ENCODE assay signal across 8 cellular contexts in the genomic region with DNA sequence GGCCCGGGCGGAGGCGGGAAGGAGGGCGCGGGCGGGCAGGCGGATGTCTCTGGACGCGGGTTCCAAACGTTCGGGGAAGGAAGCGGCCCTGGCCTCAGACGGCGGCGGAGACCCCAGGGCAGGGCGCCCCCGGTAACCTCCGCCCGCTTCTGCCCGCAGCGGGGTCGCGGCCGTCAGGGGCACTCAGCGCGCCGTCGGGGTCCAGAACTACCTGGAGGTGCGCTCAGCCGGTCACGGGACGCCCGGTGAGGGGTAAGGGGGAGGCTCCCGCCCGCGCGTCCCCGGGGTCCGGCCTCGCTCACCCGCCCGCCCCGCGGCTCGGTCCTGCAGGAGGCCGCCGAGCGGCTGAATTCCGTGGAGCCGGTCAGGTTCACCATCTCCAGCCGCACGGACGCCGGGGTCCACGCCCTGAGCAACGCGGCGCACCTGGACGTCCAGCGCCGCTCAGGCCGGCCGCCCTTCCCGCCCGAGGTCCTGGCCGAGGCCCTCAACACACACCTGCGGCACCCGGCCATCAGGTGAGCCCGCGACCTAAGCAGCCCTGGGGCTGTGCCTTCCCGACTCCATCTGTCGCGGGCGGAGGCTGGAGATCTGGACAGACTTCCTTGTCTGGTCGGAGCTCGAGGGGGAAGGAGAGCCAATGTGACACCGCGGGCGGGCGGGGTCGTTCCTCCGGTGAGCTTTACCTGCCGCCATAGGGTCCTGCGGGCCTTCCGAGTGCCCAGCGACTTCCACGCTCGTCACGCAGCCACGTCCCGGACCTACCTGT. TPM values are rescaled to one million over a fixed set of nuclear protein-coding genes. Genes with fewer than 3 reads are reported as not detected.
A peak's percentile ranks its signal among the peaks of the same experiment; 100 is the strongest.
DNase-seq lines count a peak whose midpoint lies in the region; ATAC-seq, FAIRE-seq and TF ChIP-seq lines count a peak whose summit lies in the region.

No MANE protein-coding gene starts in this region.

- H3K4me3 ChIP-seq in GM12865 (ENCODE audit: low read depth, low read length), result peak overlapping the region; percentile 89
- H3K4me3 ChIP-seq in fibroblast of the aortic adventitia (ENCODE audit: low read depth, low read length), result peak overlapping the region; percentile 76
- peak overlapping the region; percentile 56 to 92 (median 84) for H3K4me3 ChIP-seq in pancreas

- peak; percentile 3 for ATAC-seq in HG02870 (IDR thresholded peaks at IDR 0.05; ENCODE audit: unreplicated experiment)
- peak; percentile 4 to 10 (median 8) for ATAC-seq in pancreas

- H3K9me3 Mint-ChIP-seq in activated CD4-positive, alpha-beta T cell treated with anti-CD3 and anti-CD28 coated beads, Interleukin-2, amount 10 ng/mL, durations not matched to agents 7 days and 5 days, result no peaks in the 10 kb centered on the region

- no peaks in the 10 kb centered on the region for H3K9me3 ChIP-seq in pancreas

- POLR2A ChIA-PET in activated CD4-positive, alpha-beta T cell treated with anti-CD3 and anti-CD28 coated beads, Interleukin-2, amount 10 ng/mL, durations not matched to agents 7 days and 5 days (lab: Charles Lee), result no interaction called here

- no peaks in the 10 kb centered on the region for H3K27me3 Mint-ChIP-seq in activated CD4-positive, alpha-beta T cell treated with anti-CD3 and anti-CD28 coated beads, Interleukin-2, amount 10 ng/mL, durations not matched to agents 7 days and 5 days

- intact Hi-C loops in pancreas (cut with DNase I), result no loop called here

- DNase-seq in GM12865 (ENCODE audit: low read depth) (no peak), fibroblast of the aortic adventitia (ENCODE audit: low read depth) (no peak), pancreas (peak in 4 of 6 donors; percentile 56 to 79 (median 66)), NCI-H2029 treated with DMSO at 0.1 percent for 48 hours (lab: John Stamatoyannopoulos, UW) (no peak), MV-4-11 (lab: John Stamatoyannopoulos, UW) (no peak), OCI-M2 (lab: John Stamatoyannopoulos, UW; ENCODE audit: unreplicated experiment) (no peak)
- no peak for DNase-seq in activated CD4-positive, alpha-beta T cell treated with anti-CD3 and anti-CD28 coated beads, Interleukin-2, amount 10 ng/mL, durations not matched to agents 7 days and 5 days

- H3K4me1 Mint-ChIP-seq in activated CD4-positive, alpha-beta T cell treated with anti-CD3 and anti-CD28 coated beads, Interleukin-2, amount 10 ng/mL, durations not matched to agents 7 days and 5 days, result peaks cover 24% of the 10 kb centered on the region

- CTCF ChIA-PET in activated CD4-positive, alpha-beta T cell treated with anti-CD3 and anti-CD28 coated beads, Interleukin-2, amount 10 ng/mL, durations not matched to agents 7 days and 5 days (lab: Charles Lee), result interaction anchor here (0.8 to 1.3 kb wide), 2 partner anchors 8 to 18 kb away, joined by 3 to 4 read pairs; no protein-coding TSS in a partner anchor

- H3K27ac ChIP-seq in pancreas, result peak overlapping the region; percentile 90 to 97 (median 94)

- peak overlapping the region; percentile 80 for H3K4me3 Mint-ChIP-seq in activated CD4-positive, alpha-beta T cell treated with anti-CD3 and anti-CD28 coated beads, Interleukin-2, amount 10 ng/mL, durations not matched to agents 7 days and 5 days

- peaks cover 7 to 28% (median 24%) of the 10 kb centered on the region in 3 donors for H3K4me1 ChIP-seq in pancreas

- no peak for FAIRE-seq in pancreas (lab: Jason Lieb, UNC)

- peaks cover 0 to 21% (median 14%) of the 10 kb centered on the region in 3 donors for H3K36me3 ChIP-seq in pancreas

- WGBS in pancreas, 2 donors, result 1 to 3% methylated on average over 55 to 91 of the region's 91 CpGs

- TF ChIP-seq CTCF in GM12865 (IDR thresholded peaks at IDR 0.05; ENCODE audit: insufficient read depth, low read depth, low read length, missing control alignments) (no peak), fibroblast of the aortic adventitia (IDR thresholded peaks at IDR 0.05; ENCODE audit: insufficient read depth, low read length) (no peak), pancreas (IDR thresholded peaks at IDR 0.05) (no peak)

- no peaks in the 10 kb centered on the region for H3K27me3 ChIP-seq in pancreas

- H3K36me3 Mint-ChIP-seq in activated CD4-positive, alpha-beta T cell treated with anti-CD3 and anti-CD28 coated beads, Interleukin-2, amount 10 ng/mL, durations not matched to agents 7 days and 5 days (ENCODE audit: low read depth), result peaks cover 5% of the 10 kb centered on the region

- H3K27ac Mint-ChIP-seq in activated CD4-positive, alpha-beta T cell treated with anti-CD3 and anti-CD28 coated beads, Interleukin-2, amount 10 ng/mL, durations not matched to agents 7 days and 5 days, result peak overlapping the region; percentile 89

RNA-seq across cellular contexts. Expression of a gene that starts 0.5 kb away (rescaled TPM):
- 10 to 100 TPM; 18.9 to 24.4 TPM for total RNA-seq in activated CD4-positive, alpha-beta T cell treated with anti-CD3 and anti-CD28 coated beads, Interleukin-2, amount 10 ng/mL, durations not matched to agents 7 days and 5 days
- total RNA-seq in fibroblast of the aortic adventitia (ENCODE audit: low replicate concordance), result 21.3 and 25.9 TPM in 2 replicates
- total RNA-seq in pancreas, result 10 to 100 TPM in 2 of 6 donors, 1 to 10 TPM in 4; 7.5 to 11.3 (median 9.7) TPM
- polyA plus RNA-seq in pancreas, result 10 to 100 TPM; 14.6 to 23.2 TPM

RNA-seq across cellular contexts. Expression of a gene that starts 1.2 kb away (rescaled TPM):
- total RNA-seq in activated CD4-positive, alpha-beta T cell treated with anti-CD3 and anti-CD28 coated beads, Interleukin-2, amount 10 ng/mL, durations not matched to agents 7 days and 5 days, result 10 to 100 TPM; 69.5 to 92.1 TPM
- total RNA-seq in fibroblast of the aortic adventitia (ENCODE audit: low replicate concordance), result 43.2 and 106 TPM in 2 replicates
- 10 to 100 TPM; 15.2 to 31.4 (median 18.7) TPM for total RNA-seq in pancreas
- polyA plus RNA-seq in pancreas, result 100 to 1,000 TPM in 1 of 2 donors, 10 to 100 TPM in 1; 76.0 to 133 TPM

RNA-seq across cellular contexts. Expression of a gene that starts 15.5 kb away (rescaled TPM):
- 100 to 1,000 TPM; 123 to 126 TPM for total RNA-seq in activated CD4-positive, alpha-beta T cell treated with anti-CD3 and anti-CD28 coated beads, Interleukin-2, amount 10 ng/mL, durations not matched to agents 7 days and 5 days
- total RNA-seq in fibroblast of the aortic adventitia (ENCODE audit: low replicate concordance), result 35.0 and 53.1 TPM in 2 replicates
- total RNA-seq in pancreas, result 10 to 100 TPM; 33.4 to 60.5 (median 56.8) TPM
- 100 to 1,000 TPM; 268 to 311 TPM for polyA plus RNA-seq in pancreas

RNA-seq across cellular contexts. Expression of a gene that starts 15.7 kb away (rescaled TPM):
- 10 to 100 TPM; 25.2 to 27.6 TPM for total RNA-seq in activated CD4-positive, alpha-beta T cell treated with anti-CD3 and anti-CD28 coated beads, Interleukin-2, amount 10 ng/mL, durations not matched to agents 7 days and 5 days
- 9.4 and 17.7 TPM in 2 replicates for total RNA-seq in fibroblast of the aortic adventitia (ENCODE audit: low replicate concordance)
- 10 to 100 TPM in 5 of 6 donors, 1 to 10 TPM in 1; 8.0 to 14.8 (median 10.7) TPM for total RNA-seq in pancreas
- 10 to 100 TPM; 11.3 to 22.0 TPM for polyA plus RNA-seq in pancreas

RNA-seq across cellular contexts. Expression of a gene that starts 22.1 kb away (rescaled TPM):
- total RNA-seq in activated CD4-positive, alpha-beta T cell treated with anti-CD3 and anti-CD28 coated beads, Interleukin-2, amount 10 ng/mL, durations not matched to agents 7 days and 5 days, result 1 to 10 TPM; 3.1 to 3.7 TPM
- total RNA-seq in fibroblast of the aortic adventitia (ENCODE audit: low replicate concordance) (0.09 and 0.57 TPM in 2 replicates), pancreas (under 1 TPM; 0.04 to 0.41 (median 0.08) TPM)
- polyA plus RNA-seq in pancreas, result under 1 TPM; 0.21 to 0.34 TPM

Comparison
In these comparisons a context has a peak if more than half of its experiments do, and no peak if none do; other contexts are left out.
1. DNase-seq: peak in pancreas (4 of 6); none in GM12865 (single experiment), activated CD4-positive, alpha-beta T cell treated with anti-CD3 and anti-CD28 coated beads, Interleukin-2, amount 10 ng/mL, durations not matched to agents 7 days and 5 days (single experiment), fibroblast of the aortic adventitia (single experiment), NCI-H2029 treated with DMSO at 0.1 percent for 48 hours (single experiment), MV-4-11 (single experiment) and OCI-M2 (single experiment).
2. Peak in every context shown above with its lines, with median percentiles within 50 percentile points of each other: H3K4me3 ChIP-seq.